In the genomic region with DNA sequence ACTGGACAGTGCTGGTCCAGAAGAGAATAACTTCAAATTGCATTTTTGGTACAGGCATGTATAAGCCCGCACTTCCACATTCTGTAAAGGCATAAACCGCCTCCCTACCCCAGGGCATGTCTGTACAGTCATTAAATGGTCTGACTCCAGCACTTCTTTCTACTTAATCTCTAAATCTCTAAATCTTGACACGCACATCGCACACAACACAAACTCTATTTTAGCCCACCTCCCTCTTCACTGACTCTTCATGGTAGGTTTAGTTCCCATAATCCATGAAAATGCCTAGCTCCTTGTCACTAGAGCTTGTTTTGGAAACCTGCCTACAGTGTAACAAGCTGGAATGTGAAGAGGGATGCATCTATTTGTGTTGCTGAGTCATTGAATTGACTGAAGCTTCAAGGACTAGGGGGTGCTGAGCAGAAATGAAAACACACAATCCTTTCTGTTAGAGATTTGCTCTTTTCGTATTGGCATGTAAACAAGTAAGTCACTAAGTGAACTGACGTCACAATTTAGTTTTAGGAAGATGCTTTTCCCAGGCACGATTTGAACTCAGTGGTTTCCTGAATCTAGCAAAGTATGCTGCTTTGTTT, we compare ENCODE assay signal across 8 cellular contexts. TPM values are rescaled to one million over a fixed set of nuclear protein-coding genes. Genes with fewer than 3 reads are reported as not detected.
DNase-seq lines count a peak whose midpoint lies in the region; ATAC-seq lines count a peak whose summit lies in the region.

No MANE protein-coding gene starts in this region.

- peak overlapping the region; percentile 88 for H3K4me3 Mint-ChIP-seq in activated naive CD8-positive, alpha-beta T cell treated with anti-CD3 and anti-CD28 coated beads for 36 hours

- intact Hi-C loops in Right ventricle myocardium superior (cut with DNase I) = no loop called here

- no peaks in the 10 kb centered on the region for H3K27me3 Mint-ChIP-seq in activated naive CD8-positive, alpha-beta T cell treated with anti-CD3 and anti-CD28 coated beads for 36 hours

- H3K36me3 Mint-ChIP-seq in activated naive CD8-positive, alpha-beta T cell treated with anti-CD3 and anti-CD28 coated beads for 36 hours = peaks cover 8% of the 10 kb centered on the region

- peak; percentile 42 for ATAC-seq in Right ventricle myocardium superior (ENCODE audit: poor library complexity)
- no peak for ATAC-seq in GM19395 (IDR thresholded peaks at IDR 0.05; ENCODE audit: unreplicated experiment)

- H3K27ac Mint-ChIP-seq in activated naive CD8-positive, alpha-beta T cell treated with anti-CD3 and anti-CD28 coated beads for 36 hours = peak overlapping the region; percentile 85

- DNase-seq in A172 (ENCODE audit: low spot score) (peak; percentile 94), GM04503 (ENCODE audit: low read depth) (peak; percentile 96), NCI-H510A (lab: John Stamatoyannopoulos, UW) (peak; percentile 58), Right ventricle myocardium superior (no peak), pons (ENCODE audit: low spot score) (peak; percentile 69)
- no peak for DNase-seq in activated naive CD8-positive, alpha-beta T cell treated with anti-CD3 and anti-CD28 coated beads for 36 hours
- DNase-seq in activated CD8-positive, alpha-beta memory T cell treated with anti-CD3 and anti-CD28 coated beads, Interleukin-2, amount 50 U/mL, for 4 hours = no peak

- H3K9me3 Mint-ChIP-seq in activated naive CD8-positive, alpha-beta T cell treated with anti-CD3 and anti-CD28 coated beads for 36 hours = no peaks in the 10 kb centered on the region

- peaks cover 46% of the 10 kb centered on the region for H3K4me1 Mint-ChIP-seq in activated naive CD8-positive, alpha-beta T cell treated with anti-CD3 and anti-CD28 coated beads for 36 hours

RNA-seq across cellular contexts. Expression of gene DUSP14, which starts 1.6 kb away (rescaled TPM):
- 124 and 151 TPM in 2 replicates for total RNA-seq in A172 (2014; rRNA removed; shearing (Covaris generic))
- 10 to 100 TPM; 15.1 to 15.3 TPM for total RNA-seq in activated naive CD8-positive, alpha-beta T cell treated with anti-CD3 and anti-CD28 coated beads for 36 hours
- total RNA-seq in Right ventricle myocardium superior = 19.6 TPM

Comparison
In these comparisons a context has a peak if more than half of its experiments do, and no peak if none do; other contexts are left out.
1. DNase-seq: peak in A172 (single experiment), GM04503 (single experiment), NCI-H510A (single experiment) and pons (single experiment); none in activated naive CD8-positive, alpha-beta T cell treated with anti-CD3 and anti-CD28 coated beads for 36 hours (single experiment), Right ventricle myocardium superior (single experiment) and activated CD8-positive, alpha-beta memory T cell treated with anti-CD3 and anti-CD28 coated beads, Interleukin-2, amount 50 U/mL, for 4 hours (single experiment).